ENCODE assay signal across 8 cellular contexts in genomic region chr1:153991151-153991472, GRCh38. TPM values are rescaled to one million over a fixed set of nuclear protein-coding genes. Genes with fewer than 3 reads are reported as not detected.
DNase-seq lines count a peak whose midpoint lies in the region; ATAC-seq and TF ChIP-seq lines count a peak whose summit lies in the region.

No MANE protein-coding gene starts in this region.

- H3K4me1 ChIP-seq in naive thymus-derived CD4-positive, alpha-beta T cell (ENCODE audit: control insufficient read depth in 2 of 2, insufficient read depth in 2 of 2, low read length in 2 of 2): peaks cover 26 to 34% of the 10 kb centered on the region in 2 donors

- H3K9me3 Mint-ChIP-seq in naive thymus-derived CD4-positive, alpha-beta T cell: peaks cover 0 to 10% (median 0%) of the 10 kb centered on the region in 11 donors

- H3K36me3 Mint-ChIP-seq in naive thymus-derived CD4-positive, alpha-beta T cell: peaks cover 10 to 34% (median 31%) of the 10 kb centered on the region in 5 donors

- POLR2A ChIA-PET in naive thymus-derived CD4-positive, alpha-beta T cell (lab: Charles Lee): interaction anchor here (0.5 to 10.4 kb wide), 45 partner anchors 10 to 451 kb away, joined by 3 to 157 read pairs (median 7); partner anchors contain the start of genes ATP8B2, CHTOP, CREB3L4 and CRTC2

- no peak for TF ChIP-seq CTCF in AG09309 (IDR thresholded peaks at IDR 0.05; ENCODE audit: control insufficient read depth, insufficient read depth, low read depth, low read length, missing control alignments)

- ATAC-seq in naive thymus-derived CD4-positive, alpha-beta T cell: no peak

- intact Hi-C loops in naive thymus-derived CD4-positive, alpha-beta T cell (cut with micrococcal nuclease): loop anchor here (2.0 to 10.0 kb wide), 5 partner anchors 32 to 456 kb away; partner anchors contain the start of genes ATP8B2 (in 1 of the 2), CRTC2 (in 1 of the 2), ILF2 (in 1 of the 2) and NUP210L (in 1 of the 2)

- H3K36me3 ChIP-seq in MG63: peaks cover 51% of the 10 kb centered on the region
- peaks cover 7 to 43% (median 29%) of the 10 kb centered on the region in 3 experiments for H3K36me3 ChIP-seq in naive thymus-derived CD4-positive, alpha-beta T cell (ENCODE audit: control insufficient read depth in 2 of 3, insufficient read depth in 3 of 3, low read length in 3 of 3)

- H3K27me3 Mint-ChIP-seq in naive thymus-derived CD4-positive, alpha-beta T cell: peaks cover 0 to 4% (median 2%) of the 10 kb centered on the region in 5 donors

- DNase-seq in AG09309 (ENCODE audit: low read depth): no peak
- no peak for DNase-seq in MG63
- peak; percentile 14 for DNase-seq in dermis blood vessel endothelial cell
- no peak for DNase-seq in naive thymus-derived CD4-positive, alpha-beta T cell
- DNase-seq in NCI-H1436 (lab: John Stamatoyannopoulos, UW): no peak
- DNase-seq in NOMO-1 treated with DMSO at 0.1 percent for 48 hours (lab: John Stamatoyannopoulos, UW; ENCODE audit: unreplicated experiment): no peak
- no peak for DNase-seq in DMS53 (lab: John Stamatoyannopoulos, UW)
- DNase-seq in NCI-H2171 (lab: John Stamatoyannopoulos, UW): no peak

- no peaks in the 10 kb centered on the region for H3K9me3 ChIP-seq in MG63
- H3K9me3 ChIP-seq in naive thymus-derived CD4-positive, alpha-beta T cell (ENCODE audit: control insufficient read depth in 2 of 3, low read length in 3 of 3): no peaks in the 10 kb centered on the region

- peak overlapping the region; percentile 92 to 100 (median 99) for H3K27ac Mint-ChIP-seq in naive thymus-derived CD4-positive, alpha-beta T cell

- H3K27ac ChIP-seq in naive thymus-derived CD4-positive, alpha-beta T cell (ENCODE audit: low read depth, low read length): peak overlapping the region; percentile 99

- H3K4me1 Mint-ChIP-seq in naive thymus-derived CD4-positive, alpha-beta T cell: peaks cover 29 to 60% (median 44%) of the 10 kb centered on the region in 7 donors

- H3K4me3 ChIP-seq in AG09309 (ENCODE audit: control insufficient read depth, low read depth, low read length) (peak overlapping the region; percentile 91), MG63 (peak overlapping the region; percentile 96)
- peak overlapping the region; percentile 82 for H3K4me3 ChIP-seq in naive thymus-derived CD4-positive, alpha-beta T cell (ENCODE audit: low read length)

- H3K27me3 ChIP-seq in MG63: no peaks in the 10 kb centered on the region
- no peaks in the 10 kb centered on the region for H3K27me3 ChIP-seq in naive thymus-derived CD4-positive, alpha-beta T cell (ENCODE audit: control insufficient read depth in 2 of 2, insufficient read depth in 2 of 2, low read length in 2 of 2)

- peak overlapping the region; percentile 83 to 99 (median 96) for H3K4me3 Mint-ChIP-seq in naive thymus-derived CD4-positive, alpha-beta T cell

- CTCF ChIA-PET in naive thymus-derived CD4-positive, alpha-beta T cell (lab: Charles Lee): interaction anchor here (0.6 to 8.0 kb wide), 7 partner anchors 26 to 273 kb away, joined by 3 to 84 read pairs (median 3); partner anchors contain the start of gene NUP210L

RNA-seq across cellular contexts. Expression of gene RPS27, which starts 0.6 kb away (rescaled TPM):
- 1,401 and 2,666 TPM in 2 replicates for total RNA-seq in MG63 (2014; rRNA removed; shearing (Covaris generic); ENCODE audit: low replicate concordance)
- 348 and 1,017 TPM in 2 replicates for total RNA-seq in dermis blood vessel endothelial cell
- 1,000 to 10,000 TPM; 2,313 to 8,530 (median 5,699) TPM for total RNA-seq in naive thymus-derived CD4-positive, alpha-beta T cell
- polyA plus RNA-seq in naive thymus-derived CD4-positive, alpha-beta T cell: over 10,000 TPM; 24,536 to 29,571 TPM

RNA-seq across cellular contexts. Expression of gene RAB13, which starts 5.0 kb away (rescaled TPM):
- 11.3 and 13.3 TPM in 2 replicates for total RNA-seq in MG63 (2014; rRNA removed; shearing (Covaris generic); ENCODE audit: low replicate concordance)
- 104 and 112 TPM in 2 replicates for total RNA-seq in dermis blood vessel endothelial cell
- 1 to 10 TPM in 2 of 5 experiments, under 1 TPM in 2, not detected in 1; 0.45 to 2.2 (median 1.4) TPM for total RNA-seq in naive thymus-derived CD4-positive, alpha-beta T cell
- polyA plus RNA-seq in naive thymus-derived CD4-positive, alpha-beta T cell: not detected

RNA-seq across cellular contexts. Expression of gene JTB, which starts 13.6 kb away (rescaled TPM):
- 250 and 354 TPM in 2 replicates for total RNA-seq in MG63 (2014; rRNA removed; shearing (Covaris generic); ENCODE audit: low replicate concordance)
- 139 and 198 TPM in 2 replicates for total RNA-seq in dermis blood vessel endothelial cell
- 100 to 1,000 TPM in 3 of 5 experiments, 10 to 100 TPM in 2; 78.4 to 134 (median 104) TPM for total RNA-seq in naive thymus-derived CD4-positive, alpha-beta T cell
- polyA plus RNA-seq in naive thymus-derived CD4-positive, alpha-beta T cell: 100 to 1,000 TPM; 294 to 319 TPM

RNA-seq across cellular contexts. Expression of gene CREB3L4, which starts 23.4 kb away (rescaled TPM):
- 12.8 and 35.3 TPM in 2 replicates for total RNA-seq in MG63 (2014; rRNA removed; shearing (Covaris generic); ENCODE audit: low replicate concordance)
- 11.0 and 13.1 TPM in 2 replicates for total RNA-seq in dermis blood vessel endothelial cell
- total RNA-seq in naive thymus-derived CD4-positive, alpha-beta T cell: 1 to 10 TPM; 4.6 to 8.4 (median 7.0) TPM
- polyA plus RNA-seq in naive thymus-derived CD4-positive, alpha-beta T cell: 1 to 10 TPM; 6.2 to 7.7 TPM

RNA-seq across cellular contexts. Expression of gene SLC39A1, which starts 27.8 kb away (rescaled TPM):
- 154 and 223 TPM in 2 replicates for total RNA-seq in MG63 (2014; rRNA removed; shearing (Covaris generic); ENCODE audit: low replicate concordance)
- 153 and 161 TPM in 2 replicates for total RNA-seq in dermis blood vessel endothelial cell
- 10 to 100 TPM; 14.4 to 53.2 (median 18.7) TPM for total RNA-seq in naive thymus-derived CD4-positive, alpha-beta T cell
- 10 to 100 TPM; 27.8 to 37.4 TPM for polyA plus RNA-seq in naive thymus-derived CD4-positive, alpha-beta T cell
